14 cellular contexts compared by ENCODE assay signal in the genomic region with DNA sequence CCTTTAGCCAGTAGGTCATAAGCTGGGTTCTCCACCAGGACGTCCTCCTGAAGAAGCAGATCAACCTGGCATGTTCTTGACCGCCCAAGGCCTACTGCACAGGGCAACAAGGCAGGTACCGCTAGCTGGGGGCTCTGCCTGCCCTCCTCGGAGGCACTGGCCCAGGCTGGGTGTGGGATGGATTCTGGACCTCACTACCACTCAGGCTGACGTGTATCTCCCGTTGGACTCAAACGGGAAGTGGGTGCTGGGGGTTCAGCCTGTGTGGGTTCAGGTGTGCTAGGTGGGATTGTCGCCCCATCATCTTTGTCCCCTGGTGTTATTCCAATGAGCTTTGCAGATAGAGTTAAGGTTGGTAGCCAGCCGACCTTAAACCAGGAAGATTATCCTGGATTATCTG.
A peak's percentile ranks its signal among the peaks of the same experiment; 100 is the strongest.
DNase-seq lines count a peak whose midpoint lies in the region; ATAC-seq, FAIRE-seq and TF ChIP-seq lines count a peak whose summit lies in the region.
"Had no signal": no experiment of that assay in that cellular context is flagged by ENCODE, and none has a peak within 500 bp of the region (broad histone marks: within the 10 kb centered on the region; RNA-seq: fewer than 3 reads in every experiment).

No MANE protein-coding gene starts in this region.

- 67 to 91% (median 82%) methylated on average over 8 to 9 of the region's 9 CpGs for WGBS in spleen, 5 donors
- WGBS in sigmoid colon, 2 donors = 82 to 92% methylated on average over 9 of the region's 9 CpGs

- TF ChIP-seq CTCF in RWPE2 (IDR thresholded peaks at IDR 0.05; ENCODE audit: poor library complexity, severe bottlenecking) (no peak), left lung (IDR thresholded peaks at IDR 0.05) (no peak), spleen (IDR thresholded peaks at IDR 0.05 in 8 of 11, conservative IDR thresholded peaks at IDR 0.05 in 3 of 11) (no peak), sigmoid colon (IDR thresholded peaks at IDR 0.05) (no peak)

- intact Hi-C loops in left lung (cut with DNase I) = no loop called here
- intact Hi-C loops in spleen (cut with DNase I; ENCODE audit: low total_unique reads) = no loop called here
- intact Hi-C loops in sigmoid colon (cut with DNase I) = no loop called here

- FAIRE-seq in urothelium cell line (lab: Jason Lieb, UNC) = peak; percentile 59
- FAIRE-seq: A549, GM12878, H54 had no signal

- H3K27ac ChIP-seq in RWPE2 (ENCODE audit: poor library complexity, severe bottlenecking) (no peak overlapping the region), left lung (no peak overlapping the region), spleen (peak overlapping the region in 2 of 8 donors; percentile 7 to 54), sigmoid colon (no peak overlapping the region)
- H3K27ac ChIP-seq: A549, GM23248 had no signal

- H3K27me3 ChIP-seq in RWPE2 (ENCODE audit: insufficient read depth, poor library complexity, severe bottlenecking) = no peaks in the 10 kb centered on the region
- H3K27me3 ChIP-seq in left lung = no peaks in the 10 kb centered on the region
- H3K27me3 ChIP-seq in spleen (replicated peaks in 1 of 7) = no peaks in the 10 kb centered on the region
- no peaks in the 10 kb centered on the region for H3K27me3 ChIP-seq in sigmoid colon
- H3K27me3 ChIP-seq: BE2C had no signal

- H3K36me3 ChIP-seq in RWPE2 (ENCODE audit: low read depth) = no peaks in the 10 kb centered on the region
- H3K36me3 ChIP-seq in left lung = no peaks in the 10 kb centered on the region
- peaks cover 0 to 88% (median 14%) of the 10 kb centered on the region in 6 donors for H3K36me3 ChIP-seq in spleen
- no peaks in the 10 kb centered on the region for H3K36me3 ChIP-seq in sigmoid colon
- H3K36me3 ChIP-seq: BE2C had no signal

- peak; percentile 70 for DNase-seq in RWPE2 (ENCODE audit: low spot score)
- DNase-seq in left lung = peak; percentile 3 to 53
- peak; percentile 66 for DNase-seq in spleen
- no peak for DNase-seq in urothelium cell line (ENCODE audit: low spot score)
- no peak for DNase-seq in sigmoid colon
- no peak for DNase-seq in activated naive CD4-positive, alpha-beta T cell treated with Interleukin-2 at 50 U/mL for 16 hours
- DNase-seq in GM03348 (ENCODE audit: low spot score) = no peak
- DNase-seq: BE2C; CD4-positive, CD25-positive, alpha-beta regulatory T cell; GM23248; IMR-90 had no signal

- H3K9me3 ChIP-seq in RWPE2 (ENCODE audit: severe bottlenecking) (no peaks in the 10 kb centered on the region), left lung (no peaks in the 10 kb centered on the region), spleen (no peaks in the 10 kb centered on the region), sigmoid colon (no peaks in the 10 kb centered on the region)
- H3K9me3 ChIP-seq: A549, BE2C had no signal

- ATAC-seq in RWPE2 (ENCODE audit: low read depth) (no peak), left lung (no peak)
- ATAC-seq: A549, GM12878 had no signal

- TF ChIP-seq POLR2A in spleen (IDR thresholded peaks at IDR 0.05) (no peak), sigmoid colon (IDR thresholded peaks at IDR 0.05) (no peak)

- TF ChIP-seq EP300 in sigmoid colon (IDR thresholded peaks at IDR 0.05) = no peak

- H3K4me3 ChIP-seq in RWPE2 (ENCODE audit: severe bottlenecking) (no peak overlapping the region), left lung (no peak overlapping the region), spleen (no peak overlapping the region), sigmoid colon (no peak overlapping the region)
- H3K4me3 ChIP-seq: A549, GM12878, GM23248 had no signal

- H3K4me1 ChIP-seq in RWPE2 (ENCODE audit: insufficient read depth, poor library complexity, severe bottlenecking) = no peaks in the 10 kb centered on the region
- H3K4me1 ChIP-seq in left lung = no peaks in the 10 kb centered on the region
- H3K4me1 ChIP-seq in spleen = peaks cover 0 to 46% (median 29%) of the 10 kb centered on the region in 6 donors
- no peaks in the 10 kb centered on the region for H3K4me1 ChIP-seq in sigmoid colon
- H3K4me1 ChIP-seq: A549, BE2C had no signal

Comparison
In these comparisons a context has a peak if more than half of its experiments do, and no peak if none do; other contexts are left out.
1. DNase-seq: peak in RWPE2 (single experiment), left lung (2 of 2) and spleen (single experiment); none in urothelium cell line (single experiment), sigmoid colon (single experiment), activated naive CD4-positive, alpha-beta T cell treated with Interleukin-2 at 50 U/mL for 16 hours (single experiment) and GM03348 (single experiment).